ENCODE assay signal across 22 cellular contexts in genomic region chr9:133685653-133686504, GRCh38. TPM values are rescaled to one million over a fixed set of nuclear protein-coding genes. Genes with fewer than 3 reads are reported as not detected.
A peak's percentile ranks its signal among the peaks of the same experiment; 100 is the strongest.
DNase-seq lines count a peak whose midpoint lies in the region; ATAC-seq, FAIRE-seq and TF ChIP-seq lines count a peak whose summit lies in the region.
"Had no signal": no experiment of that assay in that cellular context is flagged by ENCODE, and none has a peak within 500 bp of the region (broad histone marks: within the 10 kb centered on the region; RNA-seq: fewer than 3 reads in every experiment).

No MANE protein-coding gene starts in this region.

- H3K4me3 Mint-ChIP-seq in activated naive CD8-positive, alpha-beta T cell treated with anti-CD3 and anti-CD28 coated beads, Interleukin-2, amount 10 ng/mL, durations not matched to agents 7 days and 5 days: no peak overlapping the region
- H3K4me3 Mint-ChIP-seq: activated T-cell treated with anti-CD3 and anti-CD28 coated beads, Interleukin-2, amount 50 U/mL, for 72 hours; natural killer cell; stimulated activated effector memory CD8-positive, alpha-beta T cell treated with anti-CD3 and anti-CD28 coated beads, Interleukin-12 subunit alpha, Interleukin-12 subunit beta, amount 100 ng/mL, for 72 hours had no signal

- no peak overlapping the region for H2BK15ac ChIP-seq in mesenchymal stem cell (ENCODE audit: low read depth, poor library complexity, severe bottlenecking)

- H3K4me1 ChIP-seq in heart right ventricle (peaks cover 13 to 39% (median 24%) of the 10 kb centered on the region in 9 donors), kidney (ENCODE audit: control insufficient read depth in 1 of 2, insufficient read depth in 1 of 2, low read depth in 1 of 2, low read length in 2 of 2) (peaks cover 0 to 8% of the 10 kb centered on the region in 2 donors), upper lobe of right lung (peaks cover 21% of the 10 kb centered on the region), mesenchymal stem cell (ENCODE audit: control insufficient read depth, insufficient read depth, low read depth, low read length) (peaks cover 5% of the 10 kb centered on the region)
- H3K4me1 ChIP-seq: parathyroid adenoma had no signal

- no peak for TF ChIP-seq CTCF in heart right ventricle (IDR thresholded peaks at IDR 0.05)
- no peak for TF ChIP-seq CTCF in kidney (IDR thresholded peaks at IDR 0.05; ENCODE audit: borderline replicate concordance, extremely low read depth, insufficient read depth)
- TF ChIP-seq CTCF in upper lobe of right lung (IDR thresholded peaks at IDR 0.05): no peak

- H3K18ac ChIP-seq in mesenchymal stem cell (ENCODE audit: low read depth in 1 of 2, low read length in 2 of 2): no peak overlapping the region

- H3K79me1 ChIP-seq in mesenchymal stem cell (replicated peaks; ENCODE audit: low read length, poor library complexity, severe bottlenecking): no peaks in the 10 kb centered on the region

- no peak for FAIRE-seq in kidney (lab: Jason Lieb, UNC)
- FAIRE-seq: H54 had no signal

- H2BK120ac ChIP-seq in mesenchymal stem cell (ENCODE audit: low read depth, low read length): no peak overlapping the region

- no peak overlapping the region for H4K8ac ChIP-seq in mesenchymal stem cell (ENCODE audit: low read length)

- H3K23ac ChIP-seq in mesenchymal stem cell (ENCODE audit: low read length in 2 of 2): no peak overlapping the region

- peak overlapping the region in 1 of 2 experiments; percentile 1 for H2BK12ac ChIP-seq in mesenchymal stem cell (ENCODE audit: low read length in 2 of 2)

- DNase-seq in Right ventricle myocardium superior: peak; percentile 34
- no peak for DNase-seq in heart right ventricle
- DNase-seq in activated naive CD8-positive, alpha-beta T cell treated with anti-CD3 and anti-CD28 coated beads, Interleukin-2, amount 10 ng/mL, durations not matched to agents 7 days and 5 days: no peak
- DNase-seq in kidney: peak; percentile 56
- DNase-seq in upper lobe of right lung: peak; percentile 58
- no peak for DNase-seq in NCI-H2171 treated with DMSO at 0.1 percent for 48 hours (lab: John Stamatoyannopoulos, UW)
- no peak for DNase-seq in mesenchymal stem cell
- DNase-seq: activated T-cell treated with anti-CD3 and anti-CD28 coated beads, Interleukin-2, amount 50 U/mL, for 72 hours; DND-41; foreskin fibroblast; islet precursor cell; KG1; natural killer cell; NCI-H187; SHP77 treated with DMSO at 0.1 percent for 48 hours had no signal

- peaks cover 13% of the 10 kb centered on the region for H3K4me1 Mint-ChIP-seq in activated naive CD8-positive, alpha-beta T cell treated with anti-CD3 and anti-CD28 coated beads, Interleukin-2, amount 10 ng/mL, durations not matched to agents 7 days and 5 days
- H3K4me1 Mint-ChIP-seq: natural killer cell had no signal

- H3K4me3 ChIP-seq in heart right ventricle (no peak overlapping the region), kidney (ENCODE audit: low read length in 2 of 2) (no peak overlapping the region), upper lobe of right lung (no peak overlapping the region), mesenchymal stem cell (ENCODE audit: insufficient read depth in 1 of 2, low read depth in 1 of 2, low read length in 2 of 2) (no peak overlapping the region)
- H3K4me3 ChIP-seq: thoracic aorta had no signal

- WGBS in heart right ventricle, 2 donors: 91 to 93% methylated on average over 17 of the region's 17 CpGs
- 87% methylated on average over 16 of the region's 17 CpGs for WGBS in mesenchymal stem cell

- no peak overlapping the region for H2AK5ac ChIP-seq in mesenchymal stem cell (ENCODE audit: low read length, severe bottlenecking)

- H3K27ac ChIP-seq in heart right ventricle (peak overlapping the region in 1 of 10 donors; percentile 83), kidney (ENCODE audit: low read depth in 2 of 2, low read length in 2 of 2) (no peak overlapping the region), upper lobe of right lung (no peak overlapping the region), mesenchymal stem cell (ENCODE audit: low read length, poor library complexity, severe bottlenecking) (no peak overlapping the region)
- H3K27ac ChIP-seq: parathyroid adenoma, thoracic aorta, VCaP had no signal

- H3K36me3 Mint-ChIP-seq in activated naive CD8-positive, alpha-beta T cell treated with anti-CD3 and anti-CD28 coated beads, Interleukin-2, amount 10 ng/mL, durations not matched to agents 7 days and 5 days: no peaks in the 10 kb centered on the region
- H3K36me3 Mint-ChIP-seq: natural killer cell; stimulated activated effector memory CD8-positive, alpha-beta T cell treated with anti-CD3 and anti-CD28 coated beads, Interleukin-12 subunit alpha, Interleukin-12 subunit beta, amount 100 ng/mL, for 72 hours had no signal

- no peak overlapping the region for H2AFZ ChIP-seq in mesenchymal stem cell (ENCODE audit: low read depth, low read length)
- H2AFZ ChIP-seq: parathyroid adenoma had no signal

- H3K4ac ChIP-seq in mesenchymal stem cell (ENCODE audit: low read depth in 1 of 2, low read length in 2 of 2): no peak overlapping the region

- H3K9ac ChIP-seq in kidney (ENCODE audit: low read length in 2 of 2) (no peak overlapping the region), mesenchymal stem cell (ENCODE audit: low read length) (no peak overlapping the region)
- H3K9ac ChIP-seq: parathyroid adenoma had no signal

- H3K9me3 ChIP-seq in heart right ventricle: no peaks in the 10 kb centered on the region
- no peaks in the 10 kb centered on the region for H3K9me3 ChIP-seq in kidney (ENCODE audit: control insufficient read depth in 1 of 2, low read length in 2 of 2)
- H3K9me3 ChIP-seq in upper lobe of right lung: no peaks in the 10 kb centered on the region
- H3K9me3 ChIP-seq in mesenchymal stem cell (ENCODE audit: control insufficient read depth, low read length): no peaks in the 10 kb centered on the region
- H3K9me3 ChIP-seq: thoracic aorta had no signal

- H3K27ac Mint-ChIP-seq in activated naive CD8-positive, alpha-beta T cell treated with anti-CD3 and anti-CD28 coated beads, Interleukin-2, amount 10 ng/mL, durations not matched to agents 7 days and 5 days: peak overlapping the region; percentile 43
- H3K27ac Mint-ChIP-seq: activated T-cell treated with anti-CD3 and anti-CD28 coated beads, Interleukin-2, amount 50 U/mL, for 72 hours; natural killer cell; stimulated activated effector memory CD8-positive, alpha-beta T cell treated with anti-CD3 and anti-CD28 coated beads, Interleukin-12 subunit alpha, Interleukin-12 subunit beta, amount 100 ng/mL, for 72 hours had no signal

- no peak overlapping the region for H3K14ac ChIP-seq in mesenchymal stem cell (ENCODE audit: low read length in 2 of 2)

- H2BK5ac ChIP-seq in mesenchymal stem cell (ENCODE audit: low read depth, low read length, poor library complexity, severe bottlenecking): no peak overlapping the region

- H3K27me3 ChIP-seq in heart right ventricle: peaks cover 0 to 4% (median 0%) of the 10 kb centered on the region in 7 donors
- H3K27me3 ChIP-seq in upper lobe of right lung: no peaks in the 10 kb centered on the region
- peaks cover 3 to 49% of the 10 kb centered on the region in 2 experiments for H3K27me3 ChIP-seq in mesenchymal stem cell (ENCODE audit: control insufficient read depth in 1 of 2, insufficient read depth in 1 of 2, low read length in 2 of 2)

- no peak overlapping the region for H4K91ac ChIP-seq in mesenchymal stem cell (ENCODE audit: low read length)

- H3K36me3 ChIP-seq in heart right ventricle (no peaks in the 10 kb centered on the region), kidney (ENCODE audit: control insufficient read depth in 1 of 2, insufficient read depth in 2 of 2, low read length in 2 of 2) (peaks cover 0 to 7% of the 10 kb centered on the region in 2 donors), upper lobe of right lung (no peaks in the 10 kb centered on the region), mesenchymal stem cell (ENCODE audit: control insufficient read depth in 1 of 2, insufficient read depth in 2 of 2, low read depth in 1 of 2, low read length in 2 of 2) (no peaks in the 10 kb centered on the region)
- H3K36me3 ChIP-seq: thoracic aorta had no signal

- POLR2A ChIA-PET in activated naive CD8-positive, alpha-beta T cell treated with anti-CD3 and anti-CD28 coated beads, Interleukin-2, amount 10 ng/mL, durations not matched to agents 7 days and 5 days (lab: Charles Lee): no interaction called here

- H3K4me2 ChIP-seq in mesenchymal stem cell (ENCODE audit: low read length, poor library complexity, severe bottlenecking): no peak overlapping the region

- no peaks in the 10 kb centered on the region for H3K9me3 Mint-ChIP-seq in activated naive CD8-positive, alpha-beta T cell treated with anti-CD3 and anti-CD28 coated beads, Interleukin-2, amount 10 ng/mL, durations not matched to agents 7 days and 5 days
- H3K9me3 Mint-ChIP-seq: activated T-cell treated with anti-CD3 and anti-CD28 coated beads, Interleukin-2, amount 50 U/mL, for 72 hours; natural killer cell; stimulated activated effector memory CD8-positive, alpha-beta T cell treated with anti-CD3 and anti-CD28 coated beads, Interleukin-12 subunit alpha, Interleukin-12 subunit beta, amount 100 ng/mL, for 72 hours had no signal

- no peaks in the 10 kb centered on the region for H3K27me3 Mint-ChIP-seq in activated naive CD8-positive, alpha-beta T cell treated with anti-CD3 and anti-CD28 coated beads, Interleukin-2, amount 10 ng/mL, durations not matched to agents 7 days and 5 days

- intact Hi-C loops in Right ventricle myocardium superior (cut with DNase I): no loop called here
- intact Hi-C loops in heart right ventricle (cut with DNase I): no loop called here
- intact Hi-C loops in kidney (cut with DNase I): no loop called here
- intact Hi-C loops in upper lobe of right lung (cut with DNase I): no loop called here

- no peak for ATAC-seq in Right ventricle myocardium superior (ENCODE audit: poor library complexity)
- ATAC-seq in heart right ventricle: no peak
- ATAC-seq in activated naive CD8-positive, alpha-beta T cell treated with anti-CD3 and anti-CD28 coated beads, Interleukin-2, amount 10 ng/mL, durations not matched to agents 7 days and 5 days (ENCODE audit: low read depth): no peak
- ATAC-seq in upper lobe of right lung: no peak
- no peak for ATAC-seq in GM18502 (IDR thresholded peaks at IDR 0.05; ENCODE audit: poor library complexity, unreplicated experiment)
- ATAC-seq: activated T-cell treated with anti-CD3 and anti-CD28 coated beads, Interleukin-2, amount 50 U/mL, for 72 hours; natural killer cell; stimulated activated effector memory CD8-positive, alpha-beta T cell treated with anti-CD3 and anti-CD28 coated beads, Interleukin-12 subunit alpha, Interleukin-12 subunit beta, amount 100 ng/mL, for 72 hours had no signal

RNA-seq across cellular contexts. Expression of gene DBH, which starts 49.7 kb away (rescaled TPM):
- not detected for total RNA-seq in Right ventricle myocardium superior
- total RNA-seq in heart right ventricle: under 1 TPM in 1 of 10 donors, not detected in 9; 0.09 TPM
- under 1 TPM in 1 of 2 donors, not detected in 1; 0.01 TPM for polyA plus RNA-seq in heart right ventricle
- total RNA-seq in activated naive CD8-positive, alpha-beta T cell treated with anti-CD3 and anti-CD28 coated beads, Interleukin-2, amount 10 ng/mL, durations not matched to agents 7 days and 5 days: not detected
- not detected for total RNA-seq in kidney
- 0.39 TPM for polyA plus RNA-seq in kidney (ENCODE audit: insufficient read depth, low read depth, low replicate concordance)
- total RNA-seq in upper lobe of right lung: not detected
- polyA plus RNA-seq in mesenchymal stem cell (2013, experiment 1 of 2): not detected
- not detected for polyA plus RNA-seq in mesenchymal stem cell (2013, experiment 2 of 2)
- total RNA-seq: activated T-cell treated with anti-CD3 and anti-CD28 coated beads, Interleukin-2, amount 50 U/mL, for 72 hours; epithelial cell of proximal tubule; natural killer cell; thoracic aorta had no signal

RNA-seq across cellular contexts. Expression of gene SARDH, which starts 52.3 kb away (rescaled TPM):
- total RNA-seq in Right ventricle myocardium superior: 0.94 TPM
- total RNA-seq in heart right ventricle: 1 to 10 TPM in 2 of 10 donors, under 1 TPM in 8; 0.28 to 1.8 (median 0.68) TPM
- polyA plus RNA-seq in heart right ventricle: under 1 TPM; 0.38 to 0.44 TPM
- 1 to 10 TPM; 1.6 to 2.3 TPM for total RNA-seq in activated naive CD8-positive, alpha-beta T cell treated with anti-CD3 and anti-CD28 coated beads, Interleukin-2, amount 10 ng/mL, durations not matched to agents 7 days and 5 days
- 4.6 TPM for total RNA-seq in kidney
- polyA plus RNA-seq in kidney (ENCODE audit: insufficient read depth, low read depth, low replicate concordance): 12.0 TPM
- 6.8 TPM for total RNA-seq in upper lobe of right lung
- 6.4 TPM for polyA plus RNA-seq in mesenchymal stem cell (2013, experiment 1 of 2)
- 6.1 TPM for polyA plus RNA-seq in mesenchymal stem cell (2013, experiment 2 of 2)

Comparison
In these comparisons a context has a peak if more than half of its experiments do, and no peak if none do; other contexts are left out.
1. DNase-seq: peak in Right ventricle myocardium superior (single experiment), kidney (single experiment) and upper lobe of right lung (single experiment); none in heart right ventricle (0 of 2), activated naive CD8-positive, alpha-beta T cell treated with anti-CD3 and anti-CD28 coated beads, Interleukin-2, amount 10 ng/mL, durations not matched to agents 7 days and 5 days (single experiment), NCI-H2171 treated with DMSO at 0.1 percent for 48 hours (single experiment) and mesenchymal stem cell (single experiment).